In the genomic region with DNA sequence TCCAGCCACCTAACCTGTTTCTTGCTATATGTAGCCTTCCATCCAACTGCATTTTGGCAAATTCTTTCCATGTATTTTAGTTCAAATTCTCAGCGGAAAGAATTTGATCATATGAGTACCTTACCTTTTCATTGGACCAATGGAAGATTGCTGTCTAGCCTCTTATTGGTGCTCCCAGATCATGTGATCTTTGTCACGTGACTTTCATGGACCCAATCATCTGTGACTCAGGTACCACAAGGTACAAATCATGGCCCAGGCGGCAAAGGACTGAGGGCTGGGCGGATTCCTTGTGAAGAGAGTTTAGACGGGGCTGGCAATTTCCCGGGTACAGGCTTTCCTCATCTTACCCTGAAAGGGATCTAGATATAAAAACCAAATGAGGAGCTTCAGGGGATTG, we compare ENCODE assay signal across 3 cellular contexts.
A peak's percentile ranks its signal among the peaks of the same experiment; 100 is the strongest.
TF ChIP-seq lines count a peak whose summit lies in the region.

No MANE protein-coding gene starts in this region.

TF ChIP-seq in A549, 52 proteins besides CTCF, POLR2A, EP300 and RAD21 (continued from another document):
- TF ChIP-seq, protein P1, sequence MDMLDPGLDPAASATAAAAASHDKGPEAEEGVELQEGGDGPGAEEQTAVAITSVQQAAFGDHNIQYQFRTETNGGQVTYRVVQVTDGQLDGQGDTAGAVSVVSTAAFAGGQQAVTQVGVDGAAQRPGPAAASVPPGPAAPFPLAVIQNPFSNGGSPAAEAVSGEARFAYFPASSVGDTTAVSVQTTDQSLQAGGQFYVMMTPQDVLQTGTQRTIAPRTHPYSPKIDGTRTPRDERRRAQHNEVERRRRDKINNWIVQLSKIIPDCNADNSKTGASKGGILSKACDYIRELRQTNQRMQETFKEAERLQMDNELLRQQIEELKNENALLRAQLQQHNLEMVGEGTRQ (IDR thresholded peaks at IDR 0.05) = peak; percentile 87

TF ChIP-seq in GM23338, 12 proteins besides CTCF, POLR2A, EP300 and RAD21:
- TF ChIP-seq, protein P2, sequence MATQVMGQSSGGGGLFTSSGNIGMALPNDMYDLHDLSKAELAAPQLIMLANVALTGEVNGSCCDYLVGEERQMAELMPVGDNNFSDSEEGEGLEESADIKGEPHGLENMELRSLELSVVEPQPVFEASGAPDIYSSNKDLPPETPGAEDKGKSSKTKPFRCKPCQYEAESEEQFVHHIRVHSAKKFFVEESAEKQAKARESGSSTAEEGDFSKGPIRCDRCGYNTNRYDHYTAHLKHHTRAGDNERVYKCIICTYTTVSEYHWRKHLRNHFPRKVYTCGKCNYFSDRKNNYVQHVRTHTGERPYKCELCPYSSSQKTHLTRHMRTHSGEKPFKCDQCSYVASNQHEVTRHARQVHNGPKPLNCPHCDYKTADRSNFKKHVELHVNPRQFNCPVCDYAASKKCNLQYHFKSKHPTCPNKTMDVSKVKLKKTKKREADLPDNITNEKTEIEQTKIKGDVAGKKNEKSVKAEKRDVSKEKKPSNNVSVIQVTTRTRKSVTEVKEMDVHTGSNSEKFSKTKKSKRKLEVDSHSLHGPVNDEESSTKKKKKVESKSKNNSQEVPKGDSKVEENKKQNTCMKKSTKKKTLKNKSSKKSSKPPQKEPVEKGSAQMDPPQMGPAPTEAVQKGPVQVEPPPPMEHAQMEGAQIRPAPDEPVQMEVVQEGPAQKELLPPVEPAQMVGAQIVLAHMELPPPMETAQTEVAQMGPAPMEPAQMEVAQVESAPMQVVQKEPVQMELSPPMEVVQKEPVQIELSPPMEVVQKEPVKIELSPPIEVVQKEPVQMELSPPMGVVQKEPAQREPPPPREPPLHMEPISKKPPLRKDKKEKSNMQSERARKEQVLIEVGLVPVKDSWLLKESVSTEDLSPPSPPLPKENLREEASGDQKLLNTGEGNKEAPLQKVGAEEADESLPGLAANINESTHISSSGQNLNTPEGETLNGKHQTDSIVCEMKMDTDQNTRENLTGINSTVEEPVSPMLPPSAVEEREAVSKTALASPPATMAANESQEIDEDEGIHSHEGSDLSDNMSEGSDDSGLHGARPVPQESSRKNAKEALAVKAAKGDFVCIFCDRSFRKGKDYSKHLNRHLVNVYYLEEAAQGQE (IDR thresholded peaks at IDR 0.05; ENCODE audit: unreplicated experiment) = no peak
- TF ChIP-seq ZNF331 (CRISPR knock-in tag; IDR thresholded peaks at IDR 0.05; ENCODE audit: low read depth) (no peak), NANOG (IDR thresholded peaks at IDR 0.05; ENCODE audit: borderline replicate concordance) (no peak)

TF ChIP-seq in K562, 482 proteins besides CTCF, POLR2A, EP300 and RAD21 (continued from another document):
- TF ChIP-seq FOS (IDR thresholded peaks at IDR 0.05; ENCODE audit: extremely low read depth, insufficient read length) (peak; percentile 11), ZNF217 (CRISPR knock-in tag; IDR thresholded peaks at IDR 0.05) (no peak), ATF7 (IDR thresholded peaks at IDR 0.05) (no peak), ZBTB7A (IDR thresholded peaks at IDR 0.05; ENCODE audit: borderline replicate concordance, control insufficient read depth, low read depth, low read length) (no peak), SMARCC2 (IDR thresholded peaks at IDR 0.05; ENCODE audit: low read depth) (no peak), FOXM1 (IDR thresholded peaks at IDR 0.05; ENCODE audit: low read depth) (no peak), FOXM1 (CRISPR knock-in tag; IDR thresholded peaks at IDR 0.05; ENCODE audit: low read depth) (no peak), CBFA2T2 (conservative IDR thresholded peaks at IDR 0.05) (peak; percentile 78), TOE1 (IDR thresholded peaks at IDR 0.05; ENCODE audit: borderline replicate concordance) (peak; percentile 89), TOE1 (CRISPR knock-in tag; IDR thresholded peaks at IDR 0.05; ENCODE audit: borderline replicate concordance, low read depth) (no peak), GABPB1 (CRISPR knock-in tag; IDR thresholded peaks at IDR 0.05) (no peak), NFYB (IDR thresholded peaks at IDR 0.05; ENCODE audit: extremely low read depth, insufficient read length) (peak; percentile 36), KAT2B (IDR thresholded peaks at IDR 0.05; ENCODE audit: low read depth, low read length) (no peak), ZNF507 (tag; conservative IDR thresholded peaks at IDR 0.05) (no peak), ZNF780A (CRISPR knock-in tag; IDR thresholded peaks at IDR 0.05) (no peak), RAD51 (IDR thresholded peaks at IDR 0.05; ENCODE audit: borderline replicate concordance, low read depth) (peak; percentile 96)
- TF ChIP-seq, protein P3, sequence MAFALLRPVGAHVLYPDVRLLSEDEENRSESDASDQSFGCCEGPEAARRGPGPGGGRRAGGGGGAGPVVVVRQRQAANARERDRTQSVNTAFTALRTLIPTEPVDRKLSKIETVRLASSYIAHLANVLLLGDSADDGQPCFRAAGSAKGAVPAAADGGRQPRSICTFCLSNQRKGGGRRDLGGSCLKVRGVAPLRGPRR (CRISPR knock-in tag; IDR thresholded peaks at IDR 0.05) = no peak
- TF ChIP-seq, protein P4, sequence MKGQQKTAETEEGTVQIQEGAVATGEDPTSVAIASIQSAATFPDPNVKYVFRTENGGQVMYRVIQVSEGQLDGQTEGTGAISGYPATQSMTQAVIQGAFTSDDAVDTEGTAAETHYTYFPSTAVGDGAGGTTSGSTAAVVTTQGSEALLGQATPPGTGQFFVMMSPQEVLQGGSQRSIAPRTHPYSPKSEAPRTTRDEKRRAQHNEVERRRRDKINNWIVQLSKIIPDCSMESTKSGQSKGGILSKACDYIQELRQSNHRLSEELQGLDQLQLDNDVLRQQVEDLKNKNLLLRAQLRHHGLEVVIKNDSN (CRISPR knock-in tag; IDR thresholded peaks at IDR 0.05) = peak; percentile 34
- TF ChIP-seq, protein P5, sequence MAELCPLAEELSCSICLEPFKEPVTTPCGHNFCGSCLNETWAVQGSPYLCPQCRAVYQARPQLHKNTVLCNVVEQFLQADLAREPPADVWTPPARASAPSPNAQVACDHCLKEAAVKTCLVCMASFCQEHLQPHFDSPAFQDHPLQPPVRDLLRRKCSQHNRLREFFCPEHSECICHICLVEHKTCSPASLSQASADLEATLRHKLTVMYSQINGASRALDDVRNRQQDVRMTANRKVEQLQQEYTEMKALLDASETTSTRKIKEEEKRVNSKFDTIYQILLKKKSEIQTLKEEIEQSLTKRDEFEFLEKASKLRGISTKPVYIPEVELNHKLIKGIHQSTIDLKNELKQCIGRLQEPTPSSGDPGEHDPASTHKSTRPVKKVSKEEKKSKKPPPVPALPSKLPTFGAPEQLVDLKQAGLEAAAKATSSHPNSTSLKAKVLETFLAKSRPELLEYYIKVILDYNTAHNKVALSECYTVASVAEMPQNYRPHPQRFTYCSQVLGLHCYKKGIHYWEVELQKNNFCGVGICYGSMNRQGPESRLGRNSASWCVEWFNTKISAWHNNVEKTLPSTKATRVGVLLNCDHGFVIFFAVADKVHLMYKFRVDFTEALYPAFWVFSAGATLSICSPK (IDR thresholded peaks at IDR 0.05; ENCODE audit: borderline replicate concordance) = no peak
- TF ChIP-seq, protein P6, sequence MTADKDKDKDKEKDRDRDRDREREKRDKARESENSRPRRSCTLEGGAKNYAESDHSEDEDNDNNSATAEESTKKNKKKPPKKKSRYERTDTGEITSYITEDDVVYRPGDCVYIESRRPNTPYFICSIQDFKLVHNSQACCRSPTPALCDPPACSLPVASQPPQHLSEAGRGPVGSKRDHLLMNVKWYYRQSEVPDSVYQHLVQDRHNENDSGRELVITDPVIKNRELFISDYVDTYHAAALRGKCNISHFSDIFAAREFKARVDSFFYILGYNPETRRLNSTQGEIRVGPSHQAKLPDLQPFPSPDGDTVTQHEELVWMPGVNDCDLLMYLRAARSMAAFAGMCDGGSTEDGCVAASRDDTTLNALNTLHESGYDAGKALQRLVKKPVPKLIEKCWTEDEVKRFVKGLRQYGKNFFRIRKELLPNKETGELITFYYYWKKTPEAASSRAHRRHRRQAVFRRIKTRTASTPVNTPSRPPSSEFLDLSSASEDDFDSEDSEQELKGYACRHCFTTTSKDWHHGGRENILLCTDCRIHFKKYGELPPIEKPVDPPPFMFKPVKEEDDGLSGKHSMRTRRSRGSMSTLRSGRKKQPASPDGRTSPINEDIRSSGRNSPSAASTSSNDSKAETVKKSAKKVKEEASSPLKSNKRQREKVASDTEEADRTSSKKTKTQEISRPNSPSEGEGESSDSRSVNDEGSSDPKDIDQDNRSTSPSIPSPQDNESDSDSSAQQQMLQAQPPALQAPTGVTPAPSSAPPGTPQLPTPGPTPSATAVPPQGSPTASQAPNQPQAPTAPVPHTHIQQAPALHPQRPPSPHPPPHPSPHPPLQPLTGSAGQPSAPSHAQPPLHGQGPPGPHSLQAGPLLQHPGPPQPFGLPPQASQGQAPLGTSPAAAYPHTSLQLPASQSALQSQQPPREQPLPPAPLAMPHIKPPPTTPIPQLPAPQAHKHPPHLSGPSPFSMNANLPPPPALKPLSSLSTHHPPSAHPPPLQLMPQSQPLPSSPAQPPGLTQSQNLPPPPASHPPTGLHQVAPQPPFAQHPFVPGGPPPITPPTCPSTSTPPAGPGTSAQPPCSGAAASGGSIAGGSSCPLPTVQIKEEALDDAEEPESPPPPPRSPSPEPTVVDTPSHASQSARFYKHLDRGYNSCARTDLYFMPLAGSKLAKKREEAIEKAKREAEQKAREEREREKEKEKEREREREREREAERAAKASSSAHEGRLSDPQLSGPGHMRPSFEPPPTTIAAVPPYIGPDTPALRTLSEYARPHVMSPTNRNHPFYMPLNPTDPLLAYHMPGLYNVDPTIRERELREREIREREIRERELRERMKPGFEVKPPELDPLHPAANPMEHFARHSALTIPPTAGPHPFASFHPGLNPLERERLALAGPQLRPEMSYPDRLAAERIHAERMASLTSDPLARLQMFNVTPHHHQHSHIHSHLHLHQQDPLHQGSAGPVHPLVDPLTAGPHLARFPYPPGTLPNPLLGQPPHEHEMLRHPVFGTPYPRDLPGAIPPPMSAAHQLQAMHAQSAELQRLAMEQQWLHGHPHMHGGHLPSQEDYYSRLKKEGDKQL (CRISPR knock-in tag; IDR thresholded peaks at IDR 0.05; ENCODE audit: borderline replicate concordance) = no peak
- TF ChIP-seq, protein P7, sequence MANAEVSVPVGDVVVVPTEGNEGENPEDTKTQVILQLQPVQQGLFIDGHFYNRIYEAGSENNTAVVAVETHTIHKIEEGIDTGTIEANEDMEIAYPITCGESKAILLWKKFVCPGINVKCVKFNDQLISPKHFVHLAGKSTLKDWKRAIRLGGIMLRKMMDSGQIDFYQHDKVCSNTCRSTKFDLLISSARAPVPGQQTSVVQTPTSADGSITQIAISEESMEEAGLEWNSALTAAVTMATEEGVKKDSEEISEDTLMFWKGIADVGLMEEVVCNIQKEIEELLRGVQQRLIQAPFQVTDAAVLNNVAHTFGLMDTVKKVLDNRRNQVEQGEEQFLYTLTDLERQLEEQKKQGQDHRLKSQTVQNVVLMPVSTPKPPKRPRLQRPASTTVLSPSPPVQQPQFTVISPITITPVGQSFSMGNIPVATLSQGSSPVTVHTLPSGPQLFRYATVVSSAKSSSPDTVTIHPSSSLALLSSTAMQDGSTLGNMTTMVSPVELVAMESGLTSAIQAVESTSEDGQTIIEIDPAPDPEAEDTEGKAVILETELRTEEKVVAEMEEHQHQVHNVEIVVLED (CRISPR knock-in tag; IDR thresholded peaks at IDR 0.05) = no peak
- TF ChIP-seq, protein P8, sequence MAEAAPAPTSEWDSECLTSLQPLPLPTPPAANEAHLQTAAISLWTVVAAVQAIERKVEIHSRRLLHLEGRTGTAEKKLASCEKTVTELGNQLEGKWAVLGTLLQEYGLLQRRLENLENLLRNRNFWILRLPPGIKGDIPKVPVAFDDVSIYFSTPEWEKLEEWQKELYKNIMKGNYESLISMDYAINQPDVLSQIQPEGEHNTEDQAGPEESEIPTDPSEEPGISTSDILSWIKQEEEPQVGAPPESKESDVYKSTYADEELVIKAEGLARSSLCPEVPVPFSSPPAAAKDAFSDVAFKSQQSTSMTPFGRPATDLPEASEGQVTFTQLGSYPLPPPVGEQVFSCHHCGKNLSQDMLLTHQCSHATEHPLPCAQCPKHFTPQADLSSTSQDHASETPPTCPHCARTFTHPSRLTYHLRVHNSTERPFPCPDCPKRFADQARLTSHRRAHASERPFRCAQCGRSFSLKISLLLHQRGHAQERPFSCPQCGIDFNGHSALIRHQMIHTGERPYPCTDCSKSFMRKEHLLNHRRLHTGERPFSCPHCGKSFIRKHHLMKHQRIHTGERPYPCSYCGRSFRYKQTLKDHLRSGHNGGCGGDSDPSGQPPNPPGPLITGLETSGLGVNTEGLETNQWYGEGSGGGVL (CRISPR knock-in tag; IDR thresholded peaks at IDR 0.05) = no peak
- TF ChIP-seq, protein P9, sequence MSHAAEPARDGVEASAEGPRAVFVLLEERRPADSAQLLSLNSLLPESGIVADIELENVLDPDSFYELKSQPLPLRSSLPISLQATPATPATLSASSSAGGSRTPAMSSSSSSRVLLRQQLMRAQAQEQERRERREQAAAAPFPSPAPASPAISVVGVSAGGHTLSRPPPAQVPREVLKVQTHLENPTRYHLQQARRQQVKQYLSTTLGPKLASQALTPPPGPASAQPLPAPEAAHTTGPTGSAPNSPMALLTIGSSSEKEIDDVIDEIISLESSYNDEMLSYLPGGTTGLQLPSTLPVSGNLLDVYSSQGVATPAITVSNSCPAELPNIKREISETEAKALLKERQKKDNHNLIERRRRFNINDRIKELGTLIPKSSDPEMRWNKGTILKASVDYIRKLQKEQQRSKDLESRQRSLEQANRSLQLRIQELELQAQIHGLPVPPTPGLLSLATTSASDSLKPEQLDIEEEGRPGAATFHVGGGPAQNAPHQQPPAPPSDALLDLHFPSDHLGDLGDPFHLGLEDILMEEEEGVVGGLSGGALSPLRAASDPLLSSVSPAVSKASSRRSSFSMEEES (CRISPR knock-in tag; IDR thresholded peaks at IDR 0.05) = peak; percentile 97
